Comparison of ENCODE assay signal across 8 cellular contexts in the genomic region with DNA sequence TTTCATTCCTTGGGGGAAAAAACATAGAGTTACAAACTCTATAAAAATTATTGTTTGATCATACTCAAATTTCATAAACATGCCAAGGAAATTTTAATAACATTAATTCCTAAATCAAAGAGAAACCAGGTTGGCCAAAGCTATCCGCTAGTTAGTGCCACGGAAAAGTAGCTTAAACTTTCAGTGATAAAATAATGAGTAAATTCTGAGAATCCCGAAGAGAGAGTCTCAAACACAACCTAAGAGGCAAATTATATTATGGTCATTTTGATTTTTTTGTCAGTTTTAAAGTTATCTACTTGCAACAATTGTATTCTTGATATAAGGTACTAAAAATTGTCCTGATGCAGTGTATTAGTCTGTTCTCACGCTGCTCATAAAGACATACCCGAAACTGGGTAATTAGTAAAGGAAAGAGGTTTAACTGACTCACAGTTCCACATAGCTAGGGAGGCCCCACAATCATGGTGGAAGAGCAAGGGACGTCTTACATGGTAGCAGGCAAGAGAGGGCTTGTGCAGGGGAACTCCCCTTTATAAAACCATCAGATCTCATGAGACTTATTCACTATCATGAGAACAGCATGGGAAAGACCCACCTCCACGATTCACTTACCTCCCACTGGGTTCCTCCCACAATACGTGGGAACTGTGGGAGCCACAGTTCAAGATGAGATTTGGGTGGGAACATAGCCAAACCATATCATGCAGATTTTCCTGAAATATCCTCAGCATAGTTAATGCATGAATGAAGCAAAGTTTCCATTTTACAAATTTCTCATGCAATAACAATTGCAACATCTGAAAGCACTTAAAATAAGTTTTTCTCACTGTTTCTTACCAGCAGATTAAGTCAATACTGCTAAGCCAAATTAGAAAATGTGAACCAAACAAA.
DNase-seq lines count a peak whose midpoint lies in the region; ATAC-seq and TF ChIP-seq lines count a peak whose summit lies in the region.
"Had no signal": no experiment of that assay in that cellular context is flagged by ENCODE, and none has a peak within 500 bp of the region (broad histone marks: within the 10 kb centered on the region; RNA-seq: fewer than 3 reads in every experiment).

No MANE protein-coding gene starts in this region.

- H3K79me2 ChIP-seq in GM23248 (ENCODE audit: insufficient read depth), result no peaks in the 10 kb centered on the region
- no peaks in the 10 kb centered on the region for H3K79me2 ChIP-seq in PC-3 (ENCODE audit: low read length)

- DNase-seq in GM23248 (peak; percentile 54), NCI-H2029 treated with DMSO at 0.1 percent for 48 hours (lab: John Stamatoyannopoulos, UW) (no peak), islet precursor cell (no peak), PC-3 (no peak)
- DNase-seq in activated T-cell treated with anti-CD3 and anti-CD28 coated beads, Interleukin-2, amount 50 U/mL, for 4 hours, result no peak
- peak; percentile 18 to 28 for DNase-seq in stimulated activated CD4-positive, alpha-beta T cell treated with anti-CD3 and anti-CD28 coated beads, Interleukin-2, amount 100 ng/mL, for 48 hours
- DNase-seq: body of pancreas had no signal

- no peak for TF ChIP-seq CTCF in PC-3 (conservative IDR thresholded peaks at IDR 0.05; ENCODE audit: low read depth, low read length)

- POLR2A ChIA-PET in PC-3 (lab: Charles Lee; ENCODE audit: unreplicated experiment), result no interaction called here

- peak; percentile 56 for ATAC-seq in GM18861 (IDR thresholded peaks at IDR 0.05; ENCODE audit: unreplicated experiment)
- ATAC-seq in activated T-cell treated with anti-CD3 and anti-CD28 coated beads, Interleukin-2, amount 50 U/mL, for 4 hours, result peak; percentile 82 to 88
- no peak for ATAC-seq in PC-3
- ATAC-seq: body of pancreas had no signal

- H3K4me2 ChIP-seq in GM23248 (ENCODE audit: unreplicated experiment) (no peak overlapping the region), PC-3 (ENCODE audit: low read length) (no peak overlapping the region)

- no peaks in the 10 kb centered on the region for H3K9me3 ChIP-seq in GM23248 (ENCODE audit: low read depth)
- H3K9me3 ChIP-seq in PC-3 (ENCODE audit: low read length), result no peaks in the 10 kb centered on the region
- H3K9me3 ChIP-seq: body of pancreas had no signal

- H3K27me3 ChIP-seq in GM23248 (replicated peaks; ENCODE audit: insufficient read depth) (no peaks in the 10 kb centered on the region), PC-3 (ENCODE audit: low read length) (no peaks in the 10 kb centered on the region)
- H3K27me3 ChIP-seq: body of pancreas had no signal

- intact Hi-C loops in PC-3 (cut with micrococcal nuclease), result no loop called here

- BruUV-seq in PC-3 (replicated peaks; lab: Mats Ljungman, UMichigan), result no TSS peak

- no peaks in the 10 kb centered on the region for H3K9me3 Mint-ChIP-seq in activated T-cell treated with anti-CD3 and anti-CD28 coated beads, Interleukin-2, amount 50 U/mL, for 4 hours

- H3K27me3 Mint-ChIP-seq in activated T-cell treated with anti-CD3 and anti-CD28 coated beads, Interleukin-2, amount 50 U/mL, for 4 hours (ENCODE audit: low read depth), result peaks cover 9% of the 10 kb centered on the region

- H3K4me1 ChIP-seq in GM23248 (ENCODE audit: insufficient read depth), result no peaks in the 10 kb centered on the region
- H3K4me1 ChIP-seq in PC-3 (ENCODE audit: insufficient read depth, low read length), result no peaks in the 10 kb centered on the region
- H3K4me1 ChIP-seq: body of pancreas had no signal

- H3K4me1 Mint-ChIP-seq in activated T-cell treated with anti-CD3 and anti-CD28 coated beads, Interleukin-2, amount 50 U/mL, for 4 hours (ENCODE audit: low read depth), result peaks cover 10% of the 10 kb centered on the region

- H3F3A ChIP-seq in GM23248 (ENCODE audit: insufficient read depth) (no peaks in the 10 kb centered on the region), PC-3 (ENCODE audit: low read length, unreplicated experiment) (no peaks in the 10 kb centered on the region)

- H3K9ac ChIP-seq in GM23248 (no peak overlapping the region), PC-3 (ENCODE audit: low read length) (no peak overlapping the region)

- no peaks in the 10 kb centered on the region for H3K36me3 Mint-ChIP-seq in activated T-cell treated with anti-CD3 and anti-CD28 coated beads, Interleukin-2, amount 50 U/mL, for 4 hours (ENCODE audit: insufficient read depth)

- WGBS in GM23248 (ENCODE audit: low coverage in 1 of 2, low lambda C conversion rate in 2 of 2, missing lambda C conversion rate in 2 of 2), 2 experiments, result 60% methylated on average over 8 of the region's 8 CpGs

- CTCF ChIA-PET in PC-3 (lab: Charles Lee), result no interaction called here

- no peak overlapping the region for H3K27ac ChIP-seq in GM23248
- H3K27ac ChIP-seq in PC-3 (ENCODE audit: low read length), result no peak overlapping the region
- H3K27ac ChIP-seq: body of pancreas had no signal

- H2AFZ ChIP-seq in GM23248, result no peak overlapping the region
- H2AFZ ChIP-seq in PC-3 (ENCODE audit: low read length), result no peak overlapping the region

- in situ Hi-C loops in GM23248 (cut with MboI), result no loop called here

- no peaks in the 10 kb centered on the region; the same call in 1 of the 2 replicates for H4K20me1 ChIP-seq in GM23248 (ENCODE audit: insufficient read depth)
- H4K20me1 ChIP-seq in PC-3 (ENCODE audit: low read length), result no peaks in the 10 kb centered on the region

- H3K4me3 ChIP-seq in GM23248, result no peak overlapping the region
- no peak overlapping the region for H3K4me3 ChIP-seq in PC-3 (ENCODE audit: low read length)
- H3K4me3 ChIP-seq: body of pancreas had no signal

- no peaks in the 10 kb centered on the region for H3K36me3 ChIP-seq in GM23248 (ENCODE audit: low read depth)
- no peaks in the 10 kb centered on the region for H3K36me3 ChIP-seq in PC-3 (ENCODE audit: low read depth, low read length)

- no peak overlapping the region for H3K4me3 Mint-ChIP-seq in activated T-cell treated with anti-CD3 and anti-CD28 coated beads, Interleukin-2, amount 50 U/mL, for 4 hours

- no peaks in the 10 kb centered on the region for H3K9me2 ChIP-seq in GM23248 (ENCODE audit: insufficient read depth)
- H3K9me2 ChIP-seq in PC-3 (replicated peaks; ENCODE audit: low read length), result no peaks in the 10 kb centered on the region

Comparison
In these comparisons a context has a peak if more than half of its experiments do, and no peak if none do; other contexts are left out.
1. DNase-seq: peak in GM23248 (single experiment) and stimulated activated CD4-positive, alpha-beta T cell treated with anti-CD3 and anti-CD28 coated beads, Interleukin-2, amount 100 ng/mL, for 48 hours (2 of 2); none in activated T-cell treated with anti-CD3 and anti-CD28 coated beads, Interleukin-2, amount 50 U/mL, for 4 hours (single experiment), NCI-H2029 treated with DMSO at 0.1 percent for 48 hours (single experiment), islet precursor cell (single experiment) and PC-3 (single experiment).